Comparison of ENCODE assay signal across 16 cellular contexts in the genomic region with DNA sequence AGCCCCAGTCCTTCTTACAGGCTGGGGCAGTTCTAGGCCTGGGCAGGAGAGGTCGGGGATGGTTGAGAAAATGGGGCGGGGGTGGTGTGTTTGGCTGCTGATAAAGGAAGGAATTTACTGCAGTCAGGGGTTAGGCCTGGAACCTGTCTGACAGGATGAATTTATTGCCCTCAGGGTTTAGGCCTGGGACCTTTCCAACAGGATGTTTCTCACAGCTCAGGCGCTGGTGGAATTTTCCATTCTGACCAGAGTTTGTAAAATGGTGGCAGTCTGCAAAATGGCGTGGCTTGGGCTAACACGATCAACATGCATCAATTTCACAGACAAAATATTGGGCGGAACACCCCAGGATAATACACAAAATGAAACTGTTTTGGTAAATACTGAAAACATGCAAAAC.
DNase-seq lines count a peak whose midpoint lies in the region; ATAC-seq and TF ChIP-seq lines count a peak whose summit lies in the region.
"Had no signal": no experiment of that assay in that cellular context is flagged by ENCODE, and none has a peak within 500 bp of the region (broad histone marks: within the 10 kb centered on the region; RNA-seq: fewer than 3 reads in every experiment).

No MANE protein-coding gene starts in this region.

- peak overlapping the region; percentile 43; the same call in 1 of the 2 replicates for H3K4me2 ChIP-seq in PC-3 (ENCODE audit: low read length)

- no TSS peak for BruUV-seq in PC-3 (replicated peaks; lab: Mats Ljungman, UMichigan)

- no peaks in the 10 kb centered on the region for H3K79me2 ChIP-seq in PC-3 (ENCODE audit: low read length)

- H3K27ac ChIP-seq in PC-3 (ENCODE audit: low read length) (peak overlapping the region; percentile 86), epithelial cell of prostate (peak overlapping the region; percentile 26), spleen (no peak overlapping the region)
- H3K27ac ChIP-seq: heart right ventricle had no signal

- peaks cover 15% of the 10 kb centered on the region for H3K4me1 ChIP-seq in PC-3 (ENCODE audit: insufficient read depth, low read length)
- no peaks in the 10 kb centered on the region for H3K4me1 ChIP-seq in spleen
- H3K4me1 ChIP-seq: heart right ventricle had no signal

- no peaks in the 10 kb centered on the region for H4K20me1 ChIP-seq in PC-3 (ENCODE audit: low read length)

- peak overlapping the region; percentile 62 for H3K9ac ChIP-seq in PC-3 (ENCODE audit: low read length)

- peaks cover 45% of the 10 kb centered on the region for H3K36me3 Mint-ChIP-seq in nephron progenitor cell (ENCODE audit: low read depth)
- H3K36me3 Mint-ChIP-seq in activated CD4-positive, alpha-beta memory T cell treated with anti-CD3 and anti-CD28 coated beads for 36 hours = peaks cover 18% of the 10 kb centered on the region

- peaks cover 4% of the 10 kb centered on the region for H3K4me1 Mint-ChIP-seq in nephron progenitor cell
- H3K4me1 Mint-ChIP-seq in activated CD4-positive, alpha-beta memory T cell treated with anti-CD3 and anti-CD28 coated beads for 36 hours (ENCODE audit: low read depth) = no peaks in the 10 kb centered on the region
- H3K4me1 Mint-ChIP-seq: stimulated activated memory B cell treated with anti-CD40 and anti-IgM and Interleukin-4, amounts not matched to agents 10 μg/mL and 1 μg/mL and 100 μg/mL, for 72 hours had no signal

- H3K36me3 ChIP-seq in PC-3 (ENCODE audit: low read depth, low read length) (0 out of 2 replicates have a peak, but pooled peaks cover 2% of the 10 kb centered on the region), spleen (peaks cover 0 to 25% (median 0%) of the 10 kb centered on the region in 6 donors)
- H3K36me3 ChIP-seq: heart right ventricle had no signal

- DNase-seq in ELR (ENCODE audit: low read depth) (peak; percentile 19), PC-3 (peak; percentile 91), epithelial cell of prostate (ENCODE audit: low read depth, low spot score) (no peak), nephron progenitor cell (peak; percentile 10), spleen (no peak), cortex of kidney (lab: John Stamatoyannopoulos, UW) (no peak)
- no peak for DNase-seq in activated CD4-positive, alpha-beta memory T cell treated with anti-CD3 and anti-CD28 coated beads for 36 hours
- DNase-seq in activated CD4-positive, alpha-beta T cell treated with anti-CD3 and anti-CD28 coated beads, Interleukin-2, amount 50 U/mL, for 48 hours = no peak
- DNase-seq: activated T-cell treated with anti-CD3 and anti-CD28 coated beads, Interleukin-2, amount 50 U/mL, for 24 hours; amygdala; effector CD8-positive, alpha-beta T cell; heart right ventricle; NCI-H1092; NCI-H510A had no signal

- H3K27me3 ChIP-seq in PC-3 (ENCODE audit: low read length) (no peaks in the 10 kb centered on the region), spleen (replicated peaks in 1 of 7) (no peaks in the 10 kb centered on the region)
- H3K27me3 ChIP-seq: heart right ventricle had no signal

- H3K9me3 ChIP-seq in PC-3 (ENCODE audit: low read length) = no peaks in the 10 kb centered on the region
- H3K9me3 ChIP-seq in spleen = peaks cover 0 to 9% (median 0%) of the 10 kb centered on the region in 8 donors
- H3K9me3 ChIP-seq: heart right ventricle had no signal

- no peak for TF ChIP-seq POLR2A in spleen (IDR thresholded peaks at IDR 0.05)

- POLR2A ChIA-PET in PC-3 (lab: Charles Lee; ENCODE audit: unreplicated experiment) = interaction anchor here (0.6 kb wide), 1 partner anchor 35 kb away, joined by 3 read pairs; no protein-coding TSS in a partner anchor
- POLR2A ChIA-PET in activated CD4-positive, alpha-beta memory T cell treated with anti-CD3 and anti-CD28 coated beads for 36 hours (lab: Charles Lee) = no interaction called here

- H3K9me2 ChIP-seq in PC-3 (replicated peaks; ENCODE audit: low read length) = no peaks in the 10 kb centered on the region

- peak; percentile 91 for ATAC-seq in PC-3
- ATAC-seq: heart right ventricle; Right ventricle myocardium inferior; stimulated activated memory B cell treated with anti-CD40 and anti-IgM and Interleukin-4, amounts not matched to agents 10 μg/mL and 1 μg/mL and 100 μg/mL, for 72 hours had no signal

- H3K9me3 Mint-ChIP-seq in nephron progenitor cell = peaks cover 49% of the 10 kb centered on the region
- H3K9me3 Mint-ChIP-seq in activated CD4-positive, alpha-beta memory T cell treated with anti-CD3 and anti-CD28 coated beads for 36 hours = peaks cover 23% of the 10 kb centered on the region
- H3K9me3 Mint-ChIP-seq: stimulated activated memory B cell treated with anti-CD40 and anti-IgM and Interleukin-4, amounts not matched to agents 10 μg/mL and 1 μg/mL and 100 μg/mL, for 72 hours had no signal

- H3K27ac Mint-ChIP-seq in nephron progenitor cell = peak overlapping the region; percentile 93
- no peak overlapping the region for H3K27ac Mint-ChIP-seq in activated CD4-positive, alpha-beta memory T cell treated with anti-CD3 and anti-CD28 coated beads for 36 hours
- H3K27ac Mint-ChIP-seq: activated T-cell treated with anti-CD3 and anti-CD28 coated beads, Interleukin-2, amount 50 U/mL, for 24 hours; stimulated activated memory B cell treated with anti-CD40 and anti-IgM and Interleukin-4, amounts not matched to agents 10 μg/mL and 1 μg/mL and 100 μg/mL, for 72 hours had no signal

- H3K4me3 Mint-ChIP-seq in nephron progenitor cell = no peak overlapping the region
- H3K4me3 Mint-ChIP-seq in activated CD4-positive, alpha-beta memory T cell treated with anti-CD3 and anti-CD28 coated beads for 36 hours = no peak overlapping the region
- H3K4me3 Mint-ChIP-seq: activated T-cell treated with anti-CD3 and anti-CD28 coated beads, Interleukin-2, amount 50 U/mL, for 24 hours; stimulated activated memory B cell treated with anti-CD40 and anti-IgM and Interleukin-4, amounts not matched to agents 10 μg/mL and 1 μg/mL and 100 μg/mL, for 72 hours had no signal

- CTCF ChIA-PET in PC-3 (lab: Charles Lee) = no interaction called here
- CTCF ChIA-PET in activated CD4-positive, alpha-beta memory T cell treated with anti-CD3 and anti-CD28 coated beads for 36 hours (lab: Charles Lee) = no interaction called here

- H3K4me3 ChIP-seq in PC-3 (ENCODE audit: low read length) (no peak overlapping the region), spleen (no peak overlapping the region)
- H3K4me3 ChIP-seq: heart right ventricle had no signal

- no peaks in the 10 kb centered on the region for H3F3A ChIP-seq in PC-3 (ENCODE audit: low read length, unreplicated experiment)

- intact Hi-C loops in PC-3 (cut with micrococcal nuclease) = no loop called here
- intact Hi-C loops in activated CD4-positive, alpha-beta memory T cell treated with anti-CD3 and anti-CD28 coated beads for 36 hours (cut with micrococcal nuclease) = no loop called here
- intact Hi-C loops in spleen (cut with DNase I; ENCODE audit: low total_unique reads) = no loop called here

- peaks cover 3% of the 10 kb centered on the region for H3K27me3 Mint-ChIP-seq in nephron progenitor cell (ENCODE audit: low read depth, poor library complexity)
- no peaks in the 10 kb centered on the region for H3K27me3 Mint-ChIP-seq in activated CD4-positive, alpha-beta memory T cell treated with anti-CD3 and anti-CD28 coated beads for 36 hours
- H3K27me3 Mint-ChIP-seq: stimulated activated memory B cell treated with anti-CD40 and anti-IgM and Interleukin-4, amounts not matched to agents 10 μg/mL and 1 μg/mL and 100 μg/mL, for 72 hours had no signal

- peak overlapping the region; percentile 68 for H2AFZ ChIP-seq in PC-3 (ENCODE audit: low read length)

- 79 to 91% (median 86%) methylated on average over 6 of the region's 6 CpGs for WGBS in spleen, 5 donors

- TF ChIP-seq CTCF in PC-3 (conservative IDR thresholded peaks at IDR 0.05; ENCODE audit: low read depth, low read length) (no peak), nephron progenitor cell (IDR thresholded peaks at IDR 0.05) (no peak), spleen (IDR thresholded peaks at IDR 0.05 in 8 of 11, conservative IDR thresholded peaks at IDR 0.05 in 3 of 11) (no peak)

Comparison
In these comparisons a context has a peak if more than half of its experiments do, and no peak if none do; other contexts are left out.
1. DNase-seq: peak in ELR (single experiment), PC-3 (single experiment) and nephron progenitor cell (single experiment); none in epithelial cell of prostate (single experiment), activated CD4-positive, alpha-beta memory T cell treated with anti-CD3 and anti-CD28 coated beads for 36 hours (single experiment), spleen (single experiment), cortex of kidney (single experiment) and activated CD4-positive, alpha-beta T cell treated with anti-CD3 and anti-CD28 coated beads, Interleukin-2, amount 50 U/mL, for 48 hours (0 of 2).
2. H3K27ac ChIP-seq: peak in PC-3 (single experiment) and epithelial cell of prostate (single experiment); none in spleen (0 of 8).